1 cellular context compared by ENCODE assay signal in genomic region chr19:4580021-4580901, GRCh38.
A peak's percentile ranks its signal among the peaks of the same experiment; 100 is the strongest.
TF ChIP-seq lines count a peak whose summit lies in the region.

No MANE protein-coding gene starts in this region.

TF ChIP-seq in endothelial cell of umbilical vein, 7 proteins besides CTCF, POLR2A, EP300 and RAD21:
- TF ChIP-seq JUN (IDR thresholded peaks at IDR 0.05; ENCODE audit: borderline replicate concordance, insufficient read depth, insufficient read length, low read depth) (no peak), MAX (IDR thresholded peaks at IDR 0.05; ENCODE audit: insufficient read depth, insufficient read length) (peak; percentile 4)
